In genomic region chr9:131237311-131237710, GRCh38 we compare ENCODE assay signal across 12 cellular contexts. TPM values are rescaled to one million over a fixed set of nuclear protein-coding genes. Genes with fewer than 3 reads are reported as not detected.
DNase-seq lines count a peak whose midpoint lies in the region; ATAC-seq lines count a peak whose summit lies in the region.
"Had no signal": no experiment of that assay in that cellular context is flagged by ENCODE, and none has a peak within 500 bp of the region (broad histone marks: within the 10 kb centered on the region; RNA-seq: fewer than 3 reads in every experiment).

No MANE protein-coding gene starts in this region.

- H3K27me3 Mint-ChIP-seq in activated naive CD8-positive, alpha-beta T cell treated with anti-CD3 and anti-CD28 coated beads, Interleukin-2, amount 50 U/mL, for 24 hours: no peaks in the 10 kb centered on the region
- H3K27me3 Mint-ChIP-seq in natural killer cell treated with Interleukin-12 subunit alpha and Interleukin-12 subunit beta and Interleukin-15 and Interleukin-18, amount 100 ng/mL, for 72 hours: no peaks in the 10 kb centered on the region
- H3K27me3 Mint-ChIP-seq: type B pancreatic cell had no signal

- peak; percentile 5 for DNase-seq in NCI-H2029 (lab: John Stamatoyannopoulos, UW)
- no peak for DNase-seq in NCI-H2029 treated with DMSO at 0.1 percent for 48 hours (lab: John Stamatoyannopoulos, UW)
- no peak for DNase-seq in Jurkat, Clone E6-1 (ENCODE audit: low read depth, low spot score)
- DNase-seq in activated naive CD8-positive, alpha-beta T cell treated with anti-CD3 and anti-CD28 coated beads, Interleukin-2, amount 50 U/mL, for 24 hours: no peak
- no peak for DNase-seq in natural killer cell treated with Interleukin-12 subunit alpha and Interleukin-12 subunit beta and Interleukin-15 and Interleukin-18, amount 100 ng/mL, for 72 hours (ENCODE audit: low spot score)
- no peak for DNase-seq in DMS53 (lab: John Stamatoyannopoulos, UW)
- DNase-seq in SK-N-DZ (ENCODE audit: low spot score): no peak
- DNase-seq in T1000 (lab: John Stamatoyannopoulos, UW): no peak

- peaks cover 40% of the 10 kb centered on the region for H3K4me1 Mint-ChIP-seq in activated naive CD8-positive, alpha-beta T cell treated with anti-CD3 and anti-CD28 coated beads, Interleukin-2, amount 50 U/mL, for 24 hours
- H3K4me1 Mint-ChIP-seq in natural killer cell treated with Interleukin-12 subunit alpha and Interleukin-12 subunit beta and Interleukin-15 and Interleukin-18, amount 100 ng/mL, for 72 hours (ENCODE audit: low read depth in 2 of 2): peaks cover 36 to 45% of the 10 kb centered on the region in 2 donors

- no peaks in the 10 kb centered on the region for H3K9me3 Mint-ChIP-seq in activated naive CD8-positive, alpha-beta T cell treated with anti-CD3 and anti-CD28 coated beads, Interleukin-2, amount 50 U/mL, for 24 hours
- no peaks in the 10 kb centered on the region for H3K9me3 Mint-ChIP-seq in natural killer cell treated with Interleukin-12 subunit alpha and Interleukin-12 subunit beta and Interleukin-15 and Interleukin-18, amount 100 ng/mL, for 72 hours
- H3K9me3 Mint-ChIP-seq: type B pancreatic cell had no signal

- ATAC-seq in activated naive CD8-positive, alpha-beta T cell treated with anti-CD3 and anti-CD28 coated beads, Interleukin-2, amount 50 U/mL, for 24 hours: no peak
- ATAC-seq in natural killer cell treated with Interleukin-12 subunit alpha and Interleukin-12 subunit beta and Interleukin-15 and Interleukin-18, amount 100 ng/mL, for 72 hours: no peak

- peaks cover 13% of the 10 kb centered on the region for H3K36me3 Mint-ChIP-seq in activated naive CD8-positive, alpha-beta T cell treated with anti-CD3 and anti-CD28 coated beads, Interleukin-2, amount 50 U/mL, for 24 hours (ENCODE audit: low read depth)
- H3K36me3 Mint-ChIP-seq in natural killer cell treated with Interleukin-12 subunit alpha and Interleukin-12 subunit beta and Interleukin-15 and Interleukin-18, amount 100 ng/mL, for 72 hours: peaks cover 4% of the 10 kb centered on the region
- H3K36me3 Mint-ChIP-seq: type B pancreatic cell had no signal

- H3K4me3 Mint-ChIP-seq in activated naive CD8-positive, alpha-beta T cell treated with anti-CD3 and anti-CD28 coated beads, Interleukin-2, amount 50 U/mL, for 24 hours: peak overlapping the region; percentile 69
- peak overlapping the region; percentile 59 for H3K4me3 Mint-ChIP-seq in natural killer cell treated with Interleukin-12 subunit alpha and Interleukin-12 subunit beta and Interleukin-15 and Interleukin-18, amount 100 ng/mL, for 72 hours
- H3K4me3 Mint-ChIP-seq: type B pancreatic cell had no signal

- H3K4me3 ChIP-seq in Jurkat, Clone E6-1 (ENCODE audit: low read length): peak overlapping the region; percentile 45; the same call in 1 of the 2 replicates
- H3K4me3 ChIP-seq: mucosa of descending colon had no signal

- H3K27ac Mint-ChIP-seq in activated naive CD8-positive, alpha-beta T cell treated with anti-CD3 and anti-CD28 coated beads, Interleukin-2, amount 50 U/mL, for 24 hours: peak overlapping the region; percentile 90
- H3K27ac Mint-ChIP-seq in natural killer cell treated with Interleukin-12 subunit alpha and Interleukin-12 subunit beta and Interleukin-15 and Interleukin-18, amount 100 ng/mL, for 72 hours: peak overlapping the region; percentile 93 to 98

RNA-seq across cellular contexts. Expression of gene FAM78A, which starts 39.0 kb away (rescaled TPM):
- 14.6 TPM for polyA plus RNA-seq in Jurkat, Clone E6-1 (2012; ENCODE audit: insufficient read depth, insufficient read length)
- total RNA-seq in natural killer cell treated with Interleukin-12 subunit alpha and Interleukin-12 subunit beta and Interleukin-15 and Interleukin-18, amount 100 ng/mL, for 72 hours: 10 to 100 TPM; 46.2 to 53.3 TPM
- 0.96 and 1.3 TPM in 2 replicates for polyA plus RNA-seq in SK-N-DZ (2014; cell fraction: cytosol; rRNA removed)
- polyA plus RNA-seq in SK-N-DZ (2014; cell fraction: nucleus; rRNA removed): 0.56 and 0.67 TPM in 2 replicates

RNA-seq across cellular contexts. Expression of gene PLPP7, which starts 52.2 kb away (rescaled TPM):
- not detected for polyA plus RNA-seq in Jurkat, Clone E6-1 (2012; ENCODE audit: insufficient read depth, insufficient read length)
- under 1 TPM in 1 of 2 donors, not detected in 1; 0.74 TPM for total RNA-seq in natural killer cell treated with Interleukin-12 subunit alpha and Interleukin-12 subunit beta and Interleukin-15 and Interleukin-18, amount 100 ng/mL, for 72 hours
- polyA plus RNA-seq in SK-N-DZ (2014; cell fraction: cytosol; rRNA removed): 4.8 and 7.3 TPM in 2 replicates
- 6.4 and 9.9 TPM in 2 replicates for polyA plus RNA-seq in SK-N-DZ (2014; cell fraction: nucleus; rRNA removed)
- total RNA-seq: bronchial epithelial cell; T-helper 2 cell treated with Interferon-gamma antibody and Interleukin-4, amounts not matched to agents 100 ng/mL and 5 ng/mL, for 36 hours had no signal
